1 cellular context compared by ENCODE assay signal in the genomic region with DNA sequence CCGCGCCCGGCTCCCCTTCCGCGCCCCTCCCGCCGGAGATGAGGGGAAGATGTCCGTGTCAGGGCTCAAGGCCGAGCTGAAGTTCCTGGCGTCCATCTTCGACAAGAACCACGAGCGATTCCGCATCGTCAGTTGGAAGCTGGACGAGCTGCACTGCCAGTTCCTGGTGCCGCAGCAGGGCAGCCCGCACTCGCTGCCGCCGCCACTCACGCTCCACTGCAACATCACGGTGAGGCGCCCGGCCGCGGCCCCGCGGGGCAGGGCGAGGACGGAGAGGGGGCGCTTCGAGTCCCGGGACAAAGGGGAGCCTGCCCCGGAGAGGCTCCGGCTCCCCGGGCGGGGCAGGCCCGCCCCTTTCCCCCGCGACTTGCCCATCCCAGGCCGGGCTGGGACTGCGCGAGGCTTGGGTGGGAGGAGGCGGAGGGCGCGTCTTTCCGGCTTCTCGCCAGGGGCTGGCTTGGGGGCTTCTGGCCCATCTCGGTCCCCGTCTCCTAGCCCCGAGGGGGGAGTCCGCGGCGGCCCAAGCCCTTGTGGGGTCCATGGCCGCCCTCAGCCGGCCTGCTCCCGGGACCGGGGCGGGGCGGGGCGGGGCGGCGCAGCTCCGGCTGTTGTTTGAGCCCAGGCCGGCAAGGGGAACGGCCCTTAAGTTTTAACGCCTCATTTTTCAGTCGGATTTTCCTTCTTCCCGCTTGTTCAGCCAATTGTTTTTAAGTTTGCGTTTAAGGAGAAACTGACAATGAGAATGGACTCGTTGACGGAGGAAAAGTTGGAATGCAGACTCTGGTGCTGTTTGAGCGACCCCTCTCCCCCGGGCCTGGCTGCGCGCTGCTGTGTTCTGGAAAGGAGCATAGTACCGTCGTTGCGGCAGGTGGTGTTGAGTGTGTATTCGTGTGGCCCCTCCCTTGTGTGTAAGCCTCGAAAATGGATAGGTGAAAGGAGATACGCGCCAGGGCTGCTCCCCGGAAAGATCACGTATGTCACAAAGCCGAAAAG.
TF ChIP-seq lines count a peak whose summit lies in the region.

No MANE protein-coding gene starts in this region.

TF ChIP-seq in HepG2, 621 proteins besides CTCF, POLR2A, EP300 and RAD21 (continued from another document and continues in another):
- TF ChIP-seq HOMEZ (CRISPR knock-in tag; IDR thresholded peaks at IDR 0.05; ENCODE audit: low read depth) (no peak), ZNF691 (CRISPR knock-in tag; IDR thresholded peaks at IDR 0.05; ENCODE audit: borderline replicate concordance, low read depth) (0 out of 2 replicates have a peak, but pooled peaks have one; percentile 33), ELF4 (CRISPR knock-in tag; IDR thresholded peaks at IDR 0.05; ENCODE audit: borderline replicate concordance) (no peak), ZNF646 (CRISPR knock-in tag; IDR thresholded peaks at IDR 0.05) (no peak), ZFP36L2 (CRISPR knock-in tag; IDR thresholded peaks at IDR 0.05) (no peak), MIXL1 (CRISPR knock-in tag; IDR thresholded peaks at IDR 0.05) (no peak), ZNF768 (CRISPR knock-in tag; IDR thresholded peaks at IDR 0.05) (peak; percentile 50; the same call in 1 of the 2 replicates), ZNF335 (CRISPR knock-in tag; IDR thresholded peaks at IDR 0.05) (no peak), MTA1 (CRISPR knock-in tag; IDR thresholded peaks at IDR 0.05; ENCODE audit: borderline replicate concordance) (no peak), PCBP1 (IDR thresholded peaks at IDR 0.05; ENCODE audit: borderline replicate concordance, low read depth, low read length) (no peak), GPN1 (CRISPR knock-in tag; IDR thresholded peaks at IDR 0.05; ENCODE audit: borderline replicate concordance) (0 out of 2 replicates have a peak, but pooled peaks have one; percentile 60), ZNF687 (CRISPR knock-in tag; IDR thresholded peaks at IDR 0.05) (peak; percentile 68), PRPF4 (IDR thresholded peaks at IDR 0.05; ENCODE audit: low read depth, low read length, poor library complexity, severe bottlenecking) (no peak), ZNF44 (CRISPR knock-in tag; IDR thresholded peaks at IDR 0.05) (0 out of 2 replicates have a peak, but pooled peaks have one; percentile 1), ZNF724P (CRISPR knock-in tag; IDR thresholded peaks at IDR 0.05; ENCODE audit: borderline replicate concordance) (peak; percentile 43; the same call in 1 of the 2 replicates), ZBTB8A (CRISPR knock-in tag; IDR thresholded peaks at IDR 0.05; ENCODE audit: borderline replicate concordance, low read depth) (peak; percentile 67; the same call in 1 of the 2 replicates), BCL6 (CRISPR knock-in tag; IDR thresholded peaks at IDR 0.05) (no peak), ZSCAN29 (CRISPR knock-in tag; conservative IDR thresholded peaks at IDR 0.05) (no peak), ZFY (CRISPR knock-in tag; IDR thresholded peaks at IDR 0.05) (peak; percentile 56), CEBPG (CRISPR knock-in tag; IDR thresholded peaks at IDR 0.05) (no peak), FOXC1 (CRISPR knock-in tag; IDR thresholded peaks at IDR 0.05; ENCODE audit: borderline replicate concordance) (peak; percentile 64; the same call in 1 of the 2 replicates), ZNF746 (CRISPR knock-in tag; IDR thresholded peaks at IDR 0.05) (0 out of 2 replicates have a peak, but pooled peaks have one; percentile 4), ARID2 (CRISPR knock-in tag; IDR thresholded peaks at IDR 0.05; ENCODE audit: borderline replicate concordance) (peak; percentile 56), ZBTB7B (CRISPR knock-in tag; IDR thresholded peaks at IDR 0.05) (0 out of 2 replicates have a peak, but pooled peaks have one; percentile 38), HMG20A (CRISPR knock-in tag; IDR thresholded peaks at IDR 0.05; ENCODE audit: borderline replicate concordance) (no peak), CHD2 (IDR thresholded peaks at IDR 0.05; ENCODE audit: low read depth, low read length) (peak; percentile 37; the same call in 1 of the 2 replicates)
- TF ChIP-seq, protein P1, sequence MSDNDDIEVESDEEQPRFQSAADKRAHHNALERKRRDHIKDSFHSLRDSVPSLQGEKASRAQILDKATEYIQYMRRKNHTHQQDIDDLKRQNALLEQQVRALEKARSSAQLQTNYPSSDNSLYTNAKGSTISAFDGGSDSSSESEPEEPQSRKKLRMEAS (IDR thresholded peaks at IDR 0.05), result peak; percentile 56; the same call in 1 of the 2 replicates
- TF ChIP-seq, protein P2, sequence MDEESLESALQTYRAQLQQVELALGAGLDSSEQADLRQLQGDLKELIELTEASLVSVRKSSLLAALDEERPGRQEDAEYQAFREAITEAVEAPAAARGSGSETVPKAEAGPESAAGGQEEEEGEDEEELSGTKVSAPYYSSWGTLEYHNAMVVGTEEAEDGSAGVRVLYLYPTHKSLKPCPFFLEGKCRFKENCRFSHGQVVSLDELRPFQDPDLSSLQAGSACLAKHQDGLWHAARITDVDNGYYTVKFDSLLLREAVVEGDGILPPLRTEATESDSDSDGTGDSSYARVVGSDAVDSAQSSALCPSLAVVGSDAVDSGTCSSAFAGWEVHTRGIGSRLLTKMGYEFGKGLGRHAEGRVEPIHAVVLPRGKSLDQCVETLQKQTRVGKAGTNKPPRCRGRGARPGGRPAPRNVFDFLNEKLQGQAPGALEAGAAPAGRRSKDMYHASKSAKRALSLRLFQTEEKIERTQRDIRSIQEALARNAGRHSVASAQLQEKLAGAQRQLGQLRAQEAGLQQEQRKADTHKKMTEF (CRISPR knock-in tag; IDR thresholded peaks at IDR 0.05), result peak; percentile 49; the same call in 1 of the 2 replicates
- TF ChIP-seq, protein P3, sequence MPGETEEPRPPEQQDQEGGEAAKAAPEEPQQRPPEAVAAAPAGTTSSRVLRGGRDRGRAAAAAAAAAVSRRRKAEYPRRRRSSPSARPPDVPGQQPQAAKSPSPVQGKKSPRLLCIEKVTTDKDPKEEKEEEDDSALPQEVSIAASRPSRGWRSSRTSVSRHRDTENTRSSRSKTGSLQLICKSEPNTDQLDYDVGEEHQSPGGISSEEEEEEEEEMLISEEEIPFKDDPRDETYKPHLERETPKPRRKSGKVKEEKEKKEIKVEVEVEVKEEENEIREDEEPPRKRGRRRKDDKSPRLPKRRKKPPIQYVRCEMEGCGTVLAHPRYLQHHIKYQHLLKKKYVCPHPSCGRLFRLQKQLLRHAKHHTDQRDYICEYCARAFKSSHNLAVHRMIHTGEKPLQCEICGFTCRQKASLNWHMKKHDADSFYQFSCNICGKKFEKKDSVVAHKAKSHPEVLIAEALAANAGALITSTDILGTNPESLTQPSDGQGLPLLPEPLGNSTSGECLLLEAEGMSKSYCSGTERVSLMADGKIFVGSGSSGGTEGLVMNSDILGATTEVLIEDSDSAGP (CRISPR knock-in tag; IDR thresholded peaks at IDR 0.05; ENCODE audit: borderline replicate concordance), result 0 out of 2 replicates have a peak, but pooled peaks have one; percentile 22
- TF ChIP-seq, protein P4, sequence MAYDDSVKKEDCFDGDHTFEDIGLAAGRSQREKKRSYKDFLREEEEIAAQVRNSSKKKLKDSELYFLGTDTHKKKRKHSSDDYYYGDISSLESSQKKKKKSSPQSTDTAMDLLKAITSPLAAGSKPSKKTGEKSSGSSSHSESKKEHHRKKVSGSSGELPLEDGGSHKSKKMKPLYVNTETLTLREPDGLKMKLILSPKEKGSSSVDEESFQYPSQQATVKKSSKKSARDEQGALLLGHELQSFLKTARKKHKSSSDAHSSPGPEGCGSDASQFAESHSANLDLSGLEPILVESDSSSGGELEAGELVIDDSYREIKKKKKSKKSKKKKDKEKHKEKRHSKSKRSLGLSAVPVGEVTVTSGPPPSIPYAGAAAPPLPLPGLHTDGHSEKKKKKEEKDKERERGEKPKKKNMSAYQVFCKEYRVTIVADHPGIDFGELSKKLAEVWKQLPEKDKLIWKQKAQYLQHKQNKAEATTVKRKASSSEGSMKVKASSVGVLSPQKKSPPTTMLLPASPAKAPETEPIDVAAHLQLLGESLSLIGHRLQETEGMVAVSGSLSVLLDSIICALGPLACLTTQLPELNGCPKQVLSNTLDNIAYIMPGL (CRISPR knock-in tag; IDR thresholded peaks at IDR 0.05; ENCODE audit: borderline replicate concordance in 1 of 2, low read depth in 1 of 2), result peak in 1 of 2 experiments; percentile 67; a peak in 2 of 4 replicates
- TF ChIP-seq, protein P5, sequence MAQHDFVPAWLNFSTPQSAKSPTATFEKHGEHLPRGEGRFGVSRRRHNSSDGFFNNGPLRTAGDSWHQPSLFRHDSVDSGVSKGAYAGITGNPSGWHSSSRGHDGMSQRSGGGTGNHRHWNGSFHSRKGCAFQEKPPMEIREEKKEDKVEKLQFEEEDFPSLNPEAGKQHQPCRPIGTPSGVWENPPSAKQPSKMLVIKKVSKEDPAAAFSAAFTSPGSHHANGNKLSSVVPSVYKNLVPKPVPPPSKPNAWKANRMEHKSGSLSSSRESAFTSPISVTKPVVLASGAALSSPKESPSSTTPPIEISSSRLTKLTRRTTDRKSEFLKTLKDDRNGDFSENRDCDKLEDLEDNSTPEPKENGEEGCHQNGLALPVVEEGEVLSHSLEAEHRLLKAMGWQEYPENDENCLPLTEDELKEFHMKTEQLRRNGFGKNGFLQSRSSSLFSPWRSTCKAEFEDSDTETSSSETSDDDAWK (CRISPR knock-in tag; IDR thresholded peaks at IDR 0.05), result no peak
